Comparison of ENCODE assay signal across 1 cellular context in genomic region chr18:45821667-45822066, GRCh38.
TF ChIP-seq lines count a peak whose summit lies in the region.

No MANE protein-coding gene starts in this region.

TF ChIP-seq in HepG2, 621 proteins besides CTCF, POLR2A, EP300 and RAD21:
- TF ChIP-seq ZNF512B (CRISPR knock-in tag; IDR thresholded peaks at IDR 0.05; ENCODE audit: borderline replicate concordance) (no peak), ATF7 (IDR thresholded peaks at IDR 0.05) (0 out of 2 replicates have a peak, but pooled peaks have one; percentile 5), ATF7 (CRISPR knock-in tag; IDR thresholded peaks at IDR 0.05) (no peak), GATAD1 (CRISPR knock-in tag; IDR thresholded peaks at IDR 0.05) (no peak), ZNF3 (CRISPR knock-in tag; IDR thresholded peaks at IDR 0.05) (no peak), FOXJ3 (CRISPR knock-in tag; IDR thresholded peaks at IDR 0.05; ENCODE audit: borderline replicate concordance) (no peak), ZNF878 (CRISPR knock-in tag; IDR thresholded peaks at IDR 0.05) (no peak), ZNF747 (CRISPR knock-in tag; IDR thresholded peaks at IDR 0.05; ENCODE audit: borderline replicate concordance) (no peak), ZNF205 (CRISPR knock-in tag; IDR thresholded peaks at IDR 0.05) (no peak), YEATS2 (CRISPR knock-in tag; IDR thresholded peaks at IDR 0.05; ENCODE audit: borderline replicate concordance) (no peak), CREB1 (IDR thresholded peaks at IDR 0.05) (peak; percentile 71), CREB1 (CRISPR knock-in tag; IDR thresholded peaks at IDR 0.05) (no peak), ZNF619 (CRISPR knock-in tag; IDR thresholded peaks at IDR 0.05) (no peak), SP140L (CRISPR knock-in tag; IDR thresholded peaks at IDR 0.05; ENCODE audit: borderline replicate concordance) (no peak), LCORL (IDR thresholded peaks at IDR 0.05) (no peak), LCORL (CRISPR knock-in tag; IDR thresholded peaks at IDR 0.05) (no peak), ZNF20 (CRISPR knock-in tag; IDR thresholded peaks at IDR 0.05) (no peak), ZNF788 (CRISPR knock-in tag; IDR thresholded peaks at IDR 0.05; ENCODE audit: borderline replicate concordance) (no peak)
